Comparison of ENCODE assay signal across 8 cellular contexts in the genomic region with DNA sequence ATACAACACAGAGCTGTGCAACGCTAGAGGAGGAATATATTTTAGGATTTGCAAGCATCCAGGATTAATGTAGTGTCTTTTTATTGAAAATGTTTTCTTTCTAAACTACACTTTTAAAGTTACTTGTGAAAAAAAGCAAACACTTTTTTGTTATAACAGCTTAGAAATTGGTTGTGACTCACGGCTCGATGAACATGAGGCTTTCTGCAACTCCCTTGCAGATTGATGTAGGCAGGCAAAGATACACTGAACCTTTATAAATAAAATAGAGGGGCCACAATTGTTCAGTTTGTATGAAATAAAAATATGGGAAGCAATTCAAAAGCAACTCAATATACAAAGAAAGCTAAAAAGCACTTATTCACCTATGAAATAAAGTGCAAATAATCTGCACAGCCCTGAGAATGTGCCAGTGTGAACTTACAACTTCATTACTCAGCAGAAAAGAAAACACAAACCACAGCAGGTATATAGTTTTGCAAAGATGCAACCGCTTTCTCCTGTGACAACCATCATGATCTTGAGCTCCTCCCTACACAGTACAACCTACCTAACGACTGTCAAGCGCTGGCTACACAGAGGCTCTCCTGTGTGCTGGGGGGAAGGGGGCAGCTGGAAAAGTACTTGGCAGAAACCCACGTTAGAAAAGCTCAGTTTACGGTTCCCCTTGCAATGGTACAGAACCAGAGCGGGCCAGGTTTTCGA. TPM values are rescaled to one million over a fixed set of nuclear protein-coding genes. Genes with fewer than 3 reads are reported as not detected.
DNase-seq lines count a peak whose midpoint lies in the region; FAIRE-seq and TF ChIP-seq lines count a peak whose summit lies in the region.

No MANE protein-coding gene starts in this region.

- peaks cover 21% of the 10 kb centered on the region in 2 donors for H3K36me3 ChIP-seq in kidney (ENCODE audit: control insufficient read depth in 1 of 2, insufficient read depth in 2 of 2, low read length in 2 of 2)
- peaks cover 14 to 41% (median 27%) of the 10 kb centered on the region in 5 donors for H3K36me3 ChIP-seq in subcutaneous abdominal adipose tissue (ENCODE audit: control insufficient read depth in 5 of 5, insufficient read depth in 5 of 5, low read length in 5 of 5)

- DNase-seq in NCI-H2107 treated with DMSO at 0.1 percent for 48 hours (lab: John Stamatoyannopoulos, UW; ENCODE audit: unreplicated experiment), result peak; percentile 30
- DNase-seq in NCI-H2107 (lab: John Stamatoyannopoulos, UW), result no peak
- DNase-seq in Jurkat, Clone E6-1 (ENCODE audit: low read depth, low spot score), result peak; percentile 26
- DNase-seq in astrocyte of the cerebellum (ENCODE audit: low read depth), result no peak
- DNase-seq in kidney, result no peak
- no peak for DNase-seq in SK-N-DZ (ENCODE audit: low spot score)
- DNase-seq in cortex of kidney (lab: John Stamatoyannopoulos, UW), result no peak

- H3K4me1 ChIP-seq in kidney (ENCODE audit: control insufficient read depth in 1 of 2, insufficient read depth in 1 of 2, low read depth in 1 of 2, low read length in 2 of 2) (peaks cover 12% of the 10 kb centered on the region in 2 donors), subcutaneous abdominal adipose tissue (ENCODE audit: control insufficient read depth in 5 of 5, insufficient read depth in 5 of 5, low read length in 5 of 5) (peaks cover 5 to 25% (median 21%) of the 10 kb centered on the region in 5 donors)

- H3K27me3 ChIP-seq in subcutaneous abdominal adipose tissue (ENCODE audit: control insufficient read depth in 5 of 5, insufficient read depth in 4 of 5, low read length in 5 of 5), result no peaks in the 10 kb centered on the region

- H3K4me3 ChIP-seq in Jurkat, Clone E6-1 (ENCODE audit: low read length), result peak overlapping the region; percentile 98
- H3K4me3 ChIP-seq in astrocyte of the cerebellum (ENCODE audit: low read depth, low read length) (peak overlapping the region; percentile 97), kidney (ENCODE audit: low read length in 2 of 2) (peak overlapping the region; percentile 85), subcutaneous abdominal adipose tissue (ENCODE audit: low read depth in 1 of 5, low read length in 5 of 5) (peak overlapping the region; percentile 74 to 93 (median 85))

- peak overlapping the region; percentile 77 to 88 for H3K9ac ChIP-seq in kidney (ENCODE audit: low read length in 2 of 2)
- peak overlapping the region; percentile 81 to 96 (median 93) for H3K9ac ChIP-seq in subcutaneous abdominal adipose tissue (ENCODE audit: low read length in 5 of 5)

- no peak for FAIRE-seq in kidney (lab: Jason Lieb, UNC)

- H3K9me3 ChIP-seq in kidney (ENCODE audit: control insufficient read depth in 1 of 2, low read length in 2 of 2) (no peaks in the 10 kb centered on the region), subcutaneous abdominal adipose tissue (ENCODE audit: control insufficient read depth in 5 of 5, low read length in 5 of 5) (no peaks in the 10 kb centered on the region)

- intact Hi-C loops in kidney (cut with DNase I), result no loop called here

- H3K27ac ChIP-seq in kidney (ENCODE audit: low read depth in 2 of 2, low read length in 2 of 2) (peak overlapping the region; percentile 97 to 98), subcutaneous abdominal adipose tissue (ENCODE audit: low read depth, low read length) (peak overlapping the region; percentile 88)

- in situ Hi-C loops in astrocyte of the cerebellum (cut with HindIII; ENCODE audit: low sequenced_read_pairs), result no loop called here

- TF ChIP-seq CTCF in astrocyte of the cerebellum (IDR thresholded peaks at IDR 0.05; ENCODE audit: low read depth, low read length, missing control alignments), result no peak
- no peak for TF ChIP-seq CTCF in kidney (IDR thresholded peaks at IDR 0.05; ENCODE audit: borderline replicate concordance, extremely low read depth, insufficient read depth)

RNA-seq across cellular contexts. Expression of gene LUC7L, which starts 0.9 kb away (rescaled TPM):
- 123 TPM for polyA plus RNA-seq in Jurkat, Clone E6-1 (2012; ENCODE audit: insufficient read depth, insufficient read length)
- 72.0 TPM for total RNA-seq in kidney
- polyA plus RNA-seq in kidney (ENCODE audit: insufficient read depth, low read depth, low replicate concordance), result 56.3 TPM
- 125 and 134 TPM in 2 replicates for polyA plus RNA-seq in SK-N-DZ (2014; cell fraction: cytosol; rRNA removed)
- polyA plus RNA-seq in SK-N-DZ (2014; cell fraction: nucleus; rRNA removed), result 800 and 927 TPM in 2 replicates

RNA-seq across cellular contexts. Expression of gene FAM234A, which starts 6.3 kb away (rescaled TPM):
- 49.4 TPM for polyA plus RNA-seq in Jurkat, Clone E6-1 (2012; ENCODE audit: insufficient read depth, insufficient read length)
- 109 TPM for total RNA-seq in kidney
- 65.3 TPM for polyA plus RNA-seq in kidney (ENCODE audit: insufficient read depth, low read depth, low replicate concordance)
- polyA plus RNA-seq in SK-N-DZ (2014; cell fraction: cytosol; rRNA removed), result 121 and 163 TPM in 2 replicates
- 82.9 and 95.6 TPM in 2 replicates for polyA plus RNA-seq in SK-N-DZ (2014; cell fraction: nucleus; rRNA removed)

RNA-seq across cellular contexts. Expression of gene RGS11, which starts 47.4 kb away (rescaled TPM):
- not detected for polyA plus RNA-seq in Jurkat, Clone E6-1 (2012; ENCODE audit: insufficient read depth, insufficient read length)
- 5.9 TPM for total RNA-seq in kidney
- polyA plus RNA-seq in kidney (ENCODE audit: insufficient read depth, low read depth, low replicate concordance), result 2.5 TPM
- 2.0 and 2.2 TPM in 2 replicates for polyA plus RNA-seq in SK-N-DZ (2014; cell fraction: cytosol; rRNA removed)
- 15.1 and 20.2 TPM in 2 replicates for polyA plus RNA-seq in SK-N-DZ (2014; cell fraction: nucleus; rRNA removed)

RNA-seq across cellular contexts. Expression of gene HBQ1, which starts 48.0 kb away (rescaled TPM):
- 21.0 TPM for polyA plus RNA-seq in Jurkat, Clone E6-1 (2012; ENCODE audit: insufficient read depth, insufficient read length)
- not detected for total RNA-seq in kidney
- polyA plus RNA-seq in kidney (ENCODE audit: insufficient read depth, low read depth, low replicate concordance), result not detected
- polyA plus RNA-seq in SK-N-DZ (2014; cell fraction: cytosol; rRNA removed), result 19.6 and 54.2 TPM in 2 replicates
- 21.9 and 39.2 TPM in 2 replicates for polyA plus RNA-seq in SK-N-DZ (2014; cell fraction: nucleus; rRNA removed)

RNA-seq across cellular contexts. Expression of gene HBA1, which starts 51.8 kb away (rescaled TPM):
- not detected for polyA plus RNA-seq in Jurkat, Clone E6-1 (2012; ENCODE audit: insufficient read depth, insufficient read length)
- total RNA-seq in kidney, result 41.1 TPM
- polyA plus RNA-seq in kidney (ENCODE audit: insufficient read depth, low read depth, low replicate concordance), result 2.6 TPM
- not detected in 2 replicates for polyA plus RNA-seq in SK-N-DZ (2014; cell fraction: cytosol; rRNA removed)
- not detected in 2 replicates for polyA plus RNA-seq in SK-N-DZ (2014; cell fraction: nucleus; rRNA removed)

Comparison
In these comparisons a context has a peak if more than half of its experiments do, and no peak if none do; other contexts are left out.
1. DNase-seq: peak in NCI-H2107 treated with DMSO at 0.1 percent for 48 hours (single experiment) and Jurkat, Clone E6-1 (single experiment); none in NCI-H2107 (single experiment), astrocyte of the cerebellum (single experiment), kidney (single experiment), SK-N-DZ (single experiment) and cortex of kidney (single experiment).
2. Peak in every context shown above with its lines, with median percentiles within 50 percentile points of each other: H3K4me3 ChIP-seq.